Comparison of ENCODE assay signal across 8 cellular contexts in the genomic region with DNA sequence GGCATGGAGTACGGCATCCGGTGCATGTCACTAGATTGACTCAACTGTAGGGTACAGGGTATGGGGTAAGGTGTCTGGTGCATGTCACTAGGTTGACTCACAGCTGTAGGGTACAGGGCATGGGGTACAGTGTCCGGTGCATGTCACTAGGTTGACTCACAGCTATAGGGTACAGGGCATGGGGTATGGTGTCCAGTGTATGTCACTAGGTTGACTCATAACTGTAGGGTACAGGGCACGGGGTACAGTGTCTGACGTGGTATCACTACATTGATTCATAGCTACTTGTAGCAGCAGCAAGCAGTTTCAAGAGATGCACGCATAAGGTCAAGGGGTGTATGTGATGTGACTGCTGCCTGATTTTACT.
A peak's percentile ranks its signal among the peaks of the same experiment; 100 is the strongest.
DNase-seq lines count a peak whose midpoint lies in the region; ATAC-seq and TF ChIP-seq lines count a peak whose summit lies in the region.
"Not testable (repeated sequence)": the region's sequence is repeated elsewhere in the genome, so short reads cannot be mapped to it uniquely, and the experiment has no call there.

No MANE protein-coding gene starts in this region.

- H3K27me3 Mint-ChIP-seq in activated CD4-positive, alpha-beta memory T cell treated with anti-CD3 and anti-CD28 coated beads, Interleukin-2, amount 10 ng/mL, durations not matched to agents 7 days and 5 days: not testable (repeated sequence)

- not testable (repeated sequence) for H3K27ac ChIP-seq in brain microvascular endothelial cell

- not testable (repeated sequence) for H3K36me3 Mint-ChIP-seq in activated CD4-positive, alpha-beta memory T cell treated with anti-CD3 and anti-CD28 coated beads, Interleukin-2, amount 10 ng/mL, durations not matched to agents 7 days and 5 days (ENCODE audit: low read depth)

- not testable (repeated sequence) for H3K4me3 ChIP-seq in brain microvascular endothelial cell (ENCODE audit: low read depth, low read length)

- CTCF ChIA-PET in activated CD4-positive, alpha-beta memory T cell treated with anti-CD3 and anti-CD28 coated beads, Interleukin-2, amount 10 ng/mL, durations not matched to agents 7 days and 5 days (lab: Charles Lee): not testable (repeated sequence)

- POLR2A ChIA-PET in activated CD4-positive, alpha-beta memory T cell treated with anti-CD3 and anti-CD28 coated beads, Interleukin-2, amount 10 ng/mL, durations not matched to agents 7 days and 5 days (lab: Charles Lee): not testable (repeated sequence)

- not testable (repeated sequence) for H3K36me3 ChIP-seq in brain microvascular endothelial cell (replicated peaks)

- H3K27ac Mint-ChIP-seq in activated CD4-positive, alpha-beta memory T cell treated with anti-CD3 and anti-CD28 coated beads, Interleukin-2, amount 10 ng/mL, durations not matched to agents 7 days and 5 days: not testable (repeated sequence)

- in situ Hi-C loops in brain microvascular endothelial cell (cut with HindIII; ENCODE audit: low pct_ligation_motif_present, low sequenced_read_pairs): not testable (repeated sequence)

- not testable (repeated sequence) for H3K9me3 Mint-ChIP-seq in activated CD4-positive, alpha-beta memory T cell treated with anti-CD3 and anti-CD28 coated beads, Interleukin-2, amount 10 ng/mL, durations not matched to agents 7 days and 5 days

- not testable (repeated sequence) for H3K27me3 ChIP-seq in brain microvascular endothelial cell (replicated peaks)

- not testable (repeated sequence) for H3K4me3 Mint-ChIP-seq in activated CD4-positive, alpha-beta memory T cell treated with anti-CD3 and anti-CD28 coated beads, Interleukin-2, amount 10 ng/mL, durations not matched to agents 7 days and 5 days

- peaks cover 16% of the 10 kb centered on the region for H3K4me1 Mint-ChIP-seq in activated CD4-positive, alpha-beta memory T cell treated with anti-CD3 and anti-CD28 coated beads, Interleukin-2, amount 10 ng/mL, durations not matched to agents 7 days and 5 days

- ATAC-seq in GM18873 (IDR thresholded peaks at IDR 0.05; ENCODE audit: low FRiP score, unreplicated experiment): peak; percentile 36
- ATAC-seq in HG03442 (IDR thresholded peaks at IDR 0.05; ENCODE audit: unreplicated experiment): peak; percentile 47
- ATAC-seq in stimulated activated naive CD8-positive, alpha-beta T cell treated with anti-CD3 and anti-CD28 coated beads, Interleukin-15, Interleukin-2, amounts not matched to agents 100 U/mL and 50 U/mL, for 24 hours: peak; percentile 40

- DNase-seq in EL: peak; percentile 33
- DNase-seq in RKO (ENCODE audit: low spot score): peak; percentile 84
- DNase-seq in activated CD4-positive, alpha-beta memory T cell treated with anti-CD3 and anti-CD28 coated beads, Interleukin-2, amount 10 ng/mL, durations not matched to agents 7 days and 5 days: peak; percentile 41
- peak; percentile 42 for DNase-seq in brain microvascular endothelial cell
- peak; percentile 16 for DNase-seq in islet precursor cell
- peak; percentile 6 for DNase-seq in stimulated activated naive CD8-positive, alpha-beta T cell treated with anti-CD3 and anti-CD28 coated beads, Interleukin-15, Interleukin-2, amounts not matched to agents 100 U/mL and 50 U/mL, for 24 hours

- TF ChIP-seq CTCF in brain microvascular endothelial cell (IDR thresholded peaks at IDR 0.05; ENCODE audit: low read depth, low read length, missing control alignments): not testable (repeated sequence)

Comparison
In these comparisons a context has a peak if more than half of its experiments do, and no peak if none do; other contexts are left out.
1. DNase-seq: peak in every context shown above with its lines; median percentile 84 in RKO; 42 in brain microvascular endothelial cell; 41 in activated CD4-positive, alpha-beta memory T cell treated with anti-CD3 and anti-CD28 coated beads, Interleukin-2, amount 10 ng/mL, durations not matched to agents 7 days and 5 days; 33 in EL; 16 in islet precursor cell; 6 in stimulated activated naive CD8-positive, alpha-beta T cell treated with anti-CD3 and anti-CD28 coated beads, Interleukin-15, Interleukin-2, amounts not matched to agents 100 U/mL and 50 U/mL, for 24 hours.